Comparison of ENCODE assay signal across 15 cellular contexts in genomic region chr3:172204716-172205115, GRCh38.
DNase-seq lines count a peak whose midpoint lies in the region; ATAC-seq and TF ChIP-seq lines count a peak whose summit lies in the region.
"Had no signal": no experiment of that assay in that cellular context is flagged by ENCODE, and none has a peak within 500 bp of the region (broad histone marks: within the 10 kb centered on the region; RNA-seq: fewer than 3 reads in every experiment).

No MANE protein-coding gene starts in this region.

- WGBS in right cardiac atrium: 93% methylated on average over 5 of the region's 5 CpGs

- H3K27me3 Mint-ChIP-seq in brain: no peaks in the 10 kb centered on the region
- H3K27me3 Mint-ChIP-seq in activated T-cell treated with anti-CD3 and anti-CD28 coated beads, Interleukin-2, amount 50 U/mL, for 4 hours (ENCODE audit: low read depth): no peaks in the 10 kb centered on the region

- H3K4me1 ChIP-seq in right cardiac atrium (ENCODE audit: control insufficient read depth, insufficient read depth, low read length) (peaks cover 12% of the 10 kb centered on the region), osteoblast (ENCODE audit: insufficient read depth, low read length) (peaks cover 73% of the 10 kb centered on the region)

- H3K27ac Mint-ChIP-seq in brain: peak overlapping the region in 3 of 5 experiments; percentile 51 to 92 (median 58)
- H3K27ac Mint-ChIP-seq: CD8-positive, alpha-beta T cell had no signal

- H3K4me1 Mint-ChIP-seq in brain: peaks cover 57% of the 10 kb centered on the region
- no peaks in the 10 kb centered on the region for H3K4me1 Mint-ChIP-seq in activated T-cell treated with anti-CD3 and anti-CD28 coated beads, Interleukin-2, amount 50 U/mL, for 4 hours (ENCODE audit: low read depth)

- no peaks in the 10 kb centered on the region for H3K27me3 ChIP-seq in right cardiac atrium (ENCODE audit: control insufficient read depth, insufficient read depth)
- H3K27me3 ChIP-seq in osteoblast (ENCODE audit: insufficient read depth, low read length): no peaks in the 10 kb centered on the region
- H3K27me3 ChIP-seq: colonic mucosa, foreskin keratinocyte had no signal

- H3K36me3 Mint-ChIP-seq in brain: peaks cover 13% of the 10 kb centered on the region
- peaks cover 28% of the 10 kb centered on the region for H3K36me3 Mint-ChIP-seq in activated T-cell treated with anti-CD3 and anti-CD28 coated beads, Interleukin-2, amount 50 U/mL, for 4 hours (ENCODE audit: insufficient read depth)

- intact Hi-C loops in right cardiac atrium (cut with DNase I) (loop anchor here in 2 of 4 donors (10.0 kb wide), 2 partner anchors 50 to 160 kb away; no protein-coding TSS in a partner anchor), Right ventricle myocardium superior (cut with DNase I) (loop anchor here (10.0 kb wide), 1 partner anchor 160 kb away; no protein-coding TSS in a partner anchor)

- TF ChIP-seq CTCF in brain (conservative IDR thresholded peaks at IDR 0.05) (no peak), osteoblast (IDR thresholded peaks at IDR 0.05; ENCODE audit: extremely low read depth, low read depth, low read length) (no peak)

- H3K9me3 Mint-ChIP-seq in brain: no peaks in the 10 kb centered on the region
- H3K9me3 Mint-ChIP-seq in activated T-cell treated with anti-CD3 and anti-CD28 coated beads, Interleukin-2, amount 50 U/mL, for 4 hours: peaks cover 19% of the 10 kb centered on the region

- H3K79me2 ChIP-seq in osteoblast (ENCODE audit: insufficient read depth, low read length): peaks cover 77% of the 10 kb centered on the region

- peaks cover 24% of the 10 kb centered on the region for H4K20me1 ChIP-seq in osteoblast (ENCODE audit: insufficient read depth, low read length)

- no peak for DNase-seq in right cardiac atrium
- DNase-seq in Right ventricle myocardium superior: no peak
- DNase-seq in osteoblast (ENCODE audit: insufficient read length, low spot score, missing footprints): no peak
- DNase-seq in activated gamma-delta T cell treated with Interleukin-2 at 50 U/mL for 16 hours: no peak
- no peak for DNase-seq in activated T-cell treated with anti-CD3 and anti-CD28 coated beads, Interleukin-2, amount 50 U/mL, for 4 hours
- DNase-seq in DMS153 (lab: John Stamatoyannopoulos, UW): no peak
- DNase-seq: activated effector memory CD4-positive, alpha-beta T cell treated with anti-CD3 and anti-CD28 coated beads, Interleukin-2, amount 50 U/mL, for 16 hours; CD8-positive, alpha-beta T cell; colonic mucosa; foreskin keratinocyte; MM.1S; NCI-H2081 had no signal

- H3K4me2 ChIP-seq in osteoblast (ENCODE audit: insufficient read depth, low read length): no peak overlapping the region

- no peak for ATAC-seq in right cardiac atrium
- no peak for ATAC-seq in Right ventricle myocardium superior (ENCODE audit: poor library complexity)
- ATAC-seq in activated T-cell treated with anti-CD3 and anti-CD28 coated beads, Interleukin-2, amount 50 U/mL, for 4 hours: no peak
- no peak for ATAC-seq in GM18868 (IDR thresholded peaks at IDR 0.05; ENCODE audit: unreplicated experiment)
- ATAC-seq: CD8-positive, alpha-beta T cell; foreskin keratinocyte had no signal

- H3K4me3 Mint-ChIP-seq in brain: peak overlapping the region in 2 of 5 experiments; percentile 8 to 28
- H3K4me3 Mint-ChIP-seq in activated T-cell treated with anti-CD3 and anti-CD28 coated beads, Interleukin-2, amount 50 U/mL, for 4 hours: no peak overlapping the region
- H3K4me3 Mint-ChIP-seq: CD8-positive, alpha-beta T cell had no signal

- no peak overlapping the region for H3K4me3 ChIP-seq in right cardiac atrium (ENCODE audit: low read length)
- H3K4me3 ChIP-seq in osteoblast (ENCODE audit: insufficient read depth, low read length): no peak overlapping the region
- H3K4me3 ChIP-seq: colonic mucosa had no signal

- no peak overlapping the region for H2AFZ ChIP-seq in osteoblast (ENCODE audit: low read length)
- H2AFZ ChIP-seq: parathyroid adenoma had no signal

- H3K9me3 ChIP-seq in right cardiac atrium (ENCODE audit: control insufficient read depth, low read length) (no peaks in the 10 kb centered on the region), osteoblast (ENCODE audit: low read depth, low read length) (no peaks in the 10 kb centered on the region)
- H3K9me3 ChIP-seq: colonic mucosa had no signal

- H3K27ac ChIP-seq in right cardiac atrium (ENCODE audit: low read length): peak overlapping the region; percentile 16
- peak overlapping the region; percentile 97 for H3K27ac ChIP-seq in osteoblast (ENCODE audit: low read depth, low read length)
- H3K27ac ChIP-seq: foreskin keratinocyte, parathyroid adenoma had no signal

- peaks cover 17% of the 10 kb centered on the region for H3K36me3 ChIP-seq in osteoblast (ENCODE audit: insufficient read depth, low read length)
- H3K36me3 ChIP-seq: colonic mucosa had no signal
